In the genomic region with DNA sequence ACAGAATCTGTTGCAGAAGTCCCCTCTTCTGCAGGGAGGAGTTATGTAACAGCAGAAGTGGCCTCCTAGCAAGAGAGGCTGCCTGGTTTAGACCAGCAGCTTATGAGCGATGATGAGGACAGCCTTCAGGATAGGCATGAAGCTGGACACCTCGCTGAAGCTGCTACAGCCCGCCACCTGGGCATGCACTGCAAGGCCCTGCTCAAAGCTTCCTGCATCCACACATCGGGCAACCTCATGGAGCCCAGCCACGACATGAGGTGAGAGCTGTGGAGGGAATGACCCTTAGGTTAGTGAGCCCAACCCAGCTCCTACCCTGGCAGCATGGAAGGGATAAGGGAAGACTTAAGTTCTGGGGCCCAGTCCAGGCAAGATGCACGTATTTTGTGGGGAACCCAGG, we compare ENCODE assay signal across 31 cellular contexts. TPM values are rescaled to one million over a fixed set of nuclear protein-coding genes. Genes with fewer than 3 reads are reported as not detected.
"Had no signal": no experiment of that assay in that cellular context is flagged by ENCODE, and none has a peak within 500 bp of the region (broad histone marks: within the 10 kb centered on the region; RNA-seq: fewer than 3 reads in every experiment).

No MANE protein-coding gene starts in this region.

- DNase-seq: stimulated activated CD4-positive, alpha-beta T cell treated with anti-CD3 and anti-CD28 coated beads, Interleukin-2, amount 100 ng/mL, for 48 hours; stimulated activated CD4-positive, alpha-beta T cell treated with anti-CD3 and anti-CD28 coated beads, Interleukin-4, amount 100 ng/mL, for 1 hour; stimulated activated CD4-positive, alpha-beta T cell treated with anti-CD3 and anti-CD28 coated beads, Interleukin-4, amount 100 ng/mL, for 24 hours; stimulated activated CD4-positive, alpha-beta T cell treated with anti-CD3 and anti-CD28 coated beads, Interleukin-4, amount 100 ng/mL, for 4 hours; stimulated activated CD8-positive, alpha-beta memory T cell treated with anti-CD3 and anti-CD28 coated beads, Interleukin-4, amount 100 ng/mL, for 48 hours; stimulated activated naive B cell treated with anti-CD40 and anti-IgM and Interleukin-4, amounts not matched to agents 10 μg/mL and 1 μg/mL and 100 μg/mL, for 72 hours; stimulated activated naive CD4-positive, alpha-beta T cell; stimulated activated naive CD4-positive, alpha-beta T cell treated with Interleukin-2 at 50 U/mL for 16 hours; stimulated activated naive CD8-positive, alpha-beta T cell treated with anti-CD3 and anti-CD28 coated beads, Interleukin-15, amount 100 ng/mL, for 72 hours; stimulated activated naive CD8-positive, alpha-beta T cell treated with anti-CD3 and anti-CD28 coated beads, Interleukin-15, Interleukin-2, amounts not matched to agents 100 U/mL and 50 U/mL, for 24 hours; stomach; substantia nigra; testis; thyroid gland; tibial artery; transverse colon; trophoblast cell; upper lobe of right lung; uterus had no signal

- H3K9me3 ChIP-seq: stomach, suprapubic skin, testis, thoracic aorta, thyroid gland, tibial artery, tibial nerve, transverse colon, upper lobe of left lung, upper lobe of right lung, uterus, vagina had no signal

- H3K27me3 Mint-ChIP-seq: stimulated activated naive CD8-positive, alpha-beta T cell treated with anti-CD3 and anti-CD28 coated beads, Interleukin-15, amount 100 ng/mL, for 72 hours; stimulated activated naive CD8-positive, alpha-beta T cell treated with anti-CD3 and anti-CD28 coated beads, Interleukin-15, Interleukin-2, amounts not matched to agents 100 ng/mL and 50 ng/mL, for 24 hours had no signal

- FAIRE-seq: urothelium cell line had no signal

- H3K4me1 ChIP-seq: testis, upper lobe of right lung, uterus had no signal

- H3K27ac ChIP-seq: stomach, suprapubic skin, testis, thoracic aorta, thyroid gland, tibial artery, tibial nerve, transverse colon, upper lobe of left lung, upper lobe of right lung, uterus, vagina had no signal

- H3K27ac Mint-ChIP-seq: stimulated activated effector memory CD8-positive, alpha-beta T cell treated with anti-CD3 and anti-CD28 coated beads, Interleukin-12 subunit alpha, Interleukin-12 subunit beta, amount 100 ng/mL, for 72 hours; stimulated activated memory B cell treated with anti-CD40 and anti-IgM and Interleukin-4, amounts not matched to agents 10 μg/mL and 1 μg/mL and 100 μg/mL, for 72 hours; stimulated activated naive B cell treated with anti-CD40 and anti-IgM and Interleukin-4, amounts not matched to agents 10 μg/mL and 1 μg/mL and 100 μg/mL, for 72 hours; stimulated activated naive CD8-positive, alpha-beta T cell treated with anti-CD3 and anti-CD28 coated beads, Interleukin-15, Interleukin-2, amounts not matched to agents 100 ng/mL and 50 ng/mL, for 24 hours; type B pancreatic cell had no signal

- H3K36me3 ChIP-seq: uterus had no signal

- H3K4me3 Mint-ChIP-seq: stimulated activated effector memory CD8-positive, alpha-beta T cell treated with anti-CD3 and anti-CD28 coated beads, Interleukin-12 subunit alpha, Interleukin-12 subunit beta, amount 100 ng/mL, for 72 hours; stimulated activated memory B cell treated with anti-CD40 and anti-IgM and Interleukin-4, amounts not matched to agents 10 μg/mL and 1 μg/mL and 100 μg/mL, for 72 hours; stimulated activated naive B cell treated with anti-CD40 and anti-IgM and Interleukin-4, amounts not matched to agents 10 μg/mL and 1 μg/mL and 100 μg/mL, for 72 hours; stimulated activated naive CD8-positive, alpha-beta T cell treated with anti-CD3 and anti-CD28 coated beads, Interleukin-15, amount 100 ng/mL, for 72 hours; stimulated activated naive CD8-positive, alpha-beta T cell treated with anti-CD3 and anti-CD28 coated beads, Interleukin-15, Interleukin-2, amounts not matched to agents 100 ng/mL and 50 ng/mL, for 24 hours; type B pancreatic cell had no signal

- H3K9me3 Mint-ChIP-seq: stimulated activated effector memory CD8-positive, alpha-beta T cell treated with anti-CD3 and anti-CD28 coated beads, Interleukin-12 subunit alpha, Interleukin-12 subunit beta, amount 100 ng/mL, for 72 hours; stimulated activated memory B cell treated with anti-CD40 and anti-IgM and Interleukin-4, amounts not matched to agents 10 μg/mL and 1 μg/mL and 100 μg/mL, for 72 hours; stimulated activated naive B cell treated with anti-CD40 and anti-IgM and Interleukin-4, amounts not matched to agents 10 μg/mL and 1 μg/mL and 100 μg/mL, for 72 hours; stimulated activated naive CD8-positive, alpha-beta T cell treated with anti-CD3 and anti-CD28 coated beads, Interleukin-15, amount 100 ng/mL, for 72 hours; stimulated activated naive CD8-positive, alpha-beta T cell treated with anti-CD3 and anti-CD28 coated beads, Interleukin-15, Interleukin-2, amounts not matched to agents 100 ng/mL and 50 ng/mL, for 24 hours; type B pancreatic cell had no signal

- H3K27me3 ChIP-seq: testis, thyroid gland, tibial artery, tibial nerve, upper lobe of left lung, uterus, vagina had no signal

- H3K4me3 ChIP-seq: stomach, suprapubic skin, testis, thoracic aorta, thyroid gland, tibial artery, tibial nerve, transverse colon, upper lobe of left lung, upper lobe of right lung, uterus, vagina had no signal

- ATAC-seq: stimulated activated effector memory CD8-positive, alpha-beta T cell treated with anti-CD3 and anti-CD28 coated beads, Interleukin-12 subunit alpha, Interleukin-12 subunit beta, amount 100 ng/mL, for 72 hours; stimulated activated memory B cell treated with anti-CD40 and anti-IgM and Interleukin-4, amounts not matched to agents 10 μg/mL and 1 μg/mL and 100 μg/mL, for 72 hours; stimulated activated naive B cell treated with anti-CD40 and anti-IgM and Interleukin-4, amounts not matched to agents 10 μg/mL and 1 μg/mL and 100 μg/mL, for 72 hours; stimulated activated naive CD8-positive, alpha-beta T cell treated with anti-CD3 and anti-CD28 coated beads, Interleukin-15, amount 100 ng/mL, for 72 hours; stimulated activated naive CD8-positive, alpha-beta T cell treated with anti-CD3 and anti-CD28 coated beads, Interleukin-15, Interleukin-2, amounts not matched to agents 100 U/mL and 50 U/mL, for 24 hours; upper lobe of right lung had no signal

RNA-seq across cellular contexts. Expression of gene WNT8B, which starts 24.7 kb away (rescaled TPM):
- total RNA-seq: stomach, subcutaneous adipose tissue, temporal lobe, thoracic aorta, thyroid gland, tibial nerve, transverse colon, upper lobe of right lung, vagina had no signal
- polyA plus RNA-seq: stomach had no signal
